In genomic region chr3:174094671-174095070, GRCh38 we compare ENCODE assay signal across 25 cellular contexts.
DNase-seq lines count a peak whose midpoint lies in the region; ATAC-seq and TF ChIP-seq lines count a peak whose summit lies in the region.
"Had no signal": no experiment of that assay in that cellular context is flagged by ENCODE, and none has a peak within 500 bp of the region (broad histone marks: within the 10 kb centered on the region; RNA-seq: fewer than 3 reads in every experiment).

No MANE protein-coding gene starts in this region.

- H3K23ac ChIP-seq in mesendoderm (ENCODE audit: low read length) = no peak overlapping the region

- H3K4me2 ChIP-seq in mesendoderm (ENCODE audit: low read length) = no peak overlapping the region

- peak overlapping the region; percentile 44 for H3K27ac ChIP-seq in endodermal cell (ENCODE audit: low read depth, low read length)
- H3K27ac ChIP-seq in mesendoderm (ENCODE audit: low read depth, low read length) = no peak overlapping the region
- H3K27ac ChIP-seq: 22Rv1, C4-2B, RWPE1, SK-N-MC had no signal

- no peaks in the 10 kb centered on the region for H3K9me3 ChIP-seq in endodermal cell (ENCODE audit: control insufficient read depth, low read length)
- H3K9me3 ChIP-seq: HAP-1 had no signal

- H4K5ac ChIP-seq in mesendoderm (ENCODE audit: low read length) = no peak overlapping the region

- H3K4ac ChIP-seq in mesendoderm (ENCODE audit: low read depth, low read length) = no peak overlapping the region

- H3K36me3 ChIP-seq in endodermal cell (ENCODE audit: control insufficient read depth, insufficient read depth, low read length) (no peaks in the 10 kb centered on the region), mesendoderm (ENCODE audit: control insufficient read depth, insufficient read depth, low read length) (no peaks in the 10 kb centered on the region)
- H3K36me3 ChIP-seq: HAP-1 had no signal

- no peak overlapping the region for H2AK5ac ChIP-seq in mesendoderm (ENCODE audit: low read length)

- peak; percentile 35 for DNase-seq in DMS153 (lab: John Stamatoyannopoulos, UW)
- no peak for DNase-seq in DMS153 treated with DMSO at 0.1 percent for 48 hours (lab: John Stamatoyannopoulos, UW; ENCODE audit: unreplicated experiment)
- peak; percentile 94 for DNase-seq in NCI-H69 (lab: John Stamatoyannopoulos, UW)
- no peak for DNase-seq in endodermal cell
- no peak for DNase-seq in mesendoderm
- DNase-seq in NCI-H1105 treated with DMSO at 0.1 percent for 48 hours (lab: John Stamatoyannopoulos, UW) = no peak
- DNase-seq: CD8-positive, alpha-beta T cell; DMS 273 treated with DMSO at 0.1 percent for 48 hours; HFFc6; Karpas-422; NCI-H1092 treated with DMSO at 0.1 percent for 48 hours; NCI-H1436 treated with DMSO at 0.1 percent for 48 hours; NCI-H2029; NCI-H2171 treated with DMSO at 0.1 percent for 48 hours; NCI-H345; NCI-H524 treated with DMSO at 0.1 percent for 48 hours; SHP77 had no signal

- no peaks in the 10 kb centered on the region for H3K79me2 ChIP-seq in mesendoderm (ENCODE audit: control insufficient read depth, insufficient read depth, low read length)

- no peak overlapping the region for H2BK120ac ChIP-seq in mesendoderm (ENCODE audit: low read depth, low read length)

- no peak for TF ChIP-seq CTCF in endodermal cell (conservative IDR thresholded peaks at IDR 0.05)

- no peak overlapping the region for H2BK5ac ChIP-seq in mesendoderm (ENCODE audit: low read length)

- WGBS in endodermal cell (ENCODE audit: insufficient coverage in 1 of 2, insufficient read length in 1 of 2), 2 experiments = 58 to 80% methylated on average over 1 to 2 of the region's 2 CpGs
- no CpG with 5 or more reads among the region's 2 CpGs for WGBS in mesendoderm (ENCODE audit: extremely low coverage, insufficient coverage, low lambda C conversion rate)

- H2BK15ac ChIP-seq in mesendoderm (replicated peaks; ENCODE audit: low read depth) = no peak overlapping the region

- H3K4me1 Mint-ChIP-seq in endodermal cell = peaks cover 7% of the 10 kb centered on the region
- H3K4me1 Mint-ChIP-seq: B cell had no signal

- H3K27me3 ChIP-seq in endodermal cell (ENCODE audit: control insufficient read depth, insufficient read depth, low read length, poor library complexity, severe bottlenecking) (no peaks in the 10 kb centered on the region), mesendoderm (ENCODE audit: insufficient read depth, low read length, poor library complexity) (no peaks in the 10 kb centered on the region)

- H3K36me3 Mint-ChIP-seq in endodermal cell (ENCODE audit: low read depth) = no peaks in the 10 kb centered on the region
- H3K36me3 Mint-ChIP-seq: CD8-positive, alpha-beta T cell had no signal

- H3K4me3 Mint-ChIP-seq in endodermal cell = no peak overlapping the region
- H3K4me3 Mint-ChIP-seq: B cell; CD8-positive, alpha-beta T cell; HFFc6 had no signal

- H3K56ac ChIP-seq in mesendoderm (ENCODE audit: low read length) = no peak overlapping the region

- H3K4me3 ChIP-seq in endodermal cell (ENCODE audit: low read length) (no peak overlapping the region), mesendoderm (ENCODE audit: low read length) (no peak overlapping the region)
- H3K4me3 ChIP-seq: HAP-1, SK-N-MC had no signal

- H3K18ac ChIP-seq in mesendoderm (ENCODE audit: low read length) = no peak overlapping the region

- H3K9ac ChIP-seq in endodermal cell (ENCODE audit: extremely low read depth, low read length, poor library complexity, severe bottlenecking) (no peak overlapping the region), mesendoderm (ENCODE audit: low read length) (no peak overlapping the region)

- H3K4me1 ChIP-seq in endodermal cell (ENCODE audit: control insufficient read depth, insufficient read depth, low read length) (no peaks in the 10 kb centered on the region), mesendoderm (ENCODE audit: control insufficient read depth, low read depth, low read length) (no peaks in the 10 kb centered on the region)

- H3K27ac Mint-ChIP-seq in endodermal cell = no peak overlapping the region
- H3K27ac Mint-ChIP-seq: B cell; CD8-positive, alpha-beta T cell; HFFc6 had no signal

- H3K79me1 ChIP-seq in mesendoderm (ENCODE audit: low read length) = no peaks in the 10 kb centered on the region

- no peak overlapping the region for H4K8ac ChIP-seq in mesendoderm (ENCODE audit: low read depth, low read length)

- H3K9me3 Mint-ChIP-seq in endodermal cell = no peaks in the 10 kb centered on the region
- H3K9me3 Mint-ChIP-seq: CD8-positive, alpha-beta T cell; HFFc6 had no signal

- no peaks in the 10 kb centered on the region for H3K27me3 Mint-ChIP-seq in endodermal cell (ENCODE audit: insufficient read depth)
- H3K27me3 Mint-ChIP-seq: B cell had no signal

- ATAC-seq in GM21381 (IDR thresholded peaks at IDR 0.05; ENCODE audit: unreplicated experiment) = no peak
- ATAC-seq: CD8-positive, alpha-beta T cell; HepG2 had no signal

Comparison
In these comparisons a context has a peak if more than half of its experiments do, and no peak if none do; other contexts are left out.
1. DNase-seq: peak in DMS153 (single experiment) and NCI-H69 (single experiment); none in DMS153 treated with DMSO at 0.1 percent for 48 hours (single experiment), endodermal cell (single experiment), mesendoderm (single experiment) and NCI-H1105 treated with DMSO at 0.1 percent for 48 hours (single experiment).